8 cellular contexts compared by ENCODE assay signal in the genomic region with DNA sequence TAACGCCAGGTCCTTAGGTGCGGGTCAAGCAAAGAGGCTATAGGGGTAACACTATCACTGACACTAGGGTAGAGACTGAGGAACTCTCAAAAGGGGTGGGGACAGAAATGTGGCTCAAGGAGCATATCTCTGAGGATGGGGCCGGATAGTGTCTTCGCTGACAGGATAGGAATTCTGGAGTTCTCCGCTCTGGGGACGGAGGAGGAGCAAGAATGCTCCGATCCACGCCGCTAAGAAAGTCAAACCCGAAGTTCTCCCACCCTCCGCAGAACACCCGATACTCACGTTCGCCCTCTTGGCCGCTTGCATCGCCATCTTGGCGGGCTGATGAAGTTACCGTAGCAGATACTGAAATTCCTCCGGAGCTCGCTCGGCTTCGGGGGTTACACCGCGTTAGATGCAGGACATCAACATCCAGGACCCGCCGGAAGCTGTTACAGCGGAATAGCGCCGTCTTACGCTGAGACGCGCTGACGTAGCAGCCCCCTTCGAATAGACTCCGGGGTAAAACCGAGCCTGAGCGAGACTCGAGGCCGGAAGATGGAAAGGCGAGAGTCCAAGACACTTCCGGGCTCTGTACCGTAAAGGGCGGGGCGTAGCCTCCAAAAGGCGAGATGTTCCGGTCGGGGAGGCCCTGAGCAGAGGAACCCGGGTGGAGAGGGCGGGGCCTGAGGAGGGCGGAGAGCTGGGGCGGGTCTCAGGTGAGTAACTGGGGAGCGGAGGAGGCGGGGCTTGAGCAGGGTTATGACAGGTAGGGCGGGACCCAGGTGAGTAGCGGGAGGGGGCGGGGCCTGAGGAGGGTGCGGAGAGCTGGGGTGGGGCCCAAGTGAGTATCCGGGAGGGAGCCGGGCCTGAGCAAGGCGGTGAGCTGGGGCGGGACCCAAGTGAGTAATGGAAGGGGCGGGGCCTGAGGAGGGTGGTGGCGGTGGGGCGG. TPM values are rescaled to one million over a fixed set of nuclear protein-coding genes. Genes with fewer than 3 reads are reported as not detected.
DNase-seq lines count a peak whose midpoint lies in the region; ATAC-seq and TF ChIP-seq lines count a peak whose summit lies in the region.

A gene with protein sequence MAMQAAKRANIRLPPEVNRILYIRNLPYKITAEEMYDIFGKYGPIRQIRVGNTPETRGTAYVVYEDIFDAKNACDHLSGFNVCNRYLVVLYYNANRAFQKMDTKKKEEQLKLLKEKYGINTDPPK (minus strand): TSS at position 412 of the 934 bp plus-strand sequence. CDS start 97 bp downstream, at position 315.

- peaks cover 40% of the 10 kb centered on the region for H3K4me1 Mint-ChIP-seq in activated naive CD8-positive, alpha-beta T cell treated with anti-CD3 and anti-CD28 coated beads, Interleukin-2, amount 50 U/mL, for 24 hours

- peak within 1 kb of the TSS; percentile 85 for H3K4me3 ChIP-seq in GM12865 (ENCODE audit: low read depth, low read length)
- peak within 1 kb of the TSS; percentile 78 for H3K4me3 ChIP-seq in ovary
- H3K4me3 ChIP-seq in thyroid gland (replicated peaks in 1 of 3) = peak within 1 kb of the TSS; percentile 63 to 94 (median 79)

- H3K4me1 ChIP-seq in ovary (ENCODE audit: insufficient read depth) = peaks cover 2% of the 10 kb centered on the region
- H3K4me1 ChIP-seq in thyroid gland = peaks cover 3 to 29% of the 10 kb centered on the region in 2 donors

- H3K27me3 Mint-ChIP-seq in activated naive CD8-positive, alpha-beta T cell treated with anti-CD3 and anti-CD28 coated beads, Interleukin-2, amount 50 U/mL, for 24 hours = no peaks in the 10 kb centered on the region

- H3K36me3 ChIP-seq in ovary = no peaks in the 10 kb centered on the region
- peaks cover 0 to 12% of the 10 kb centered on the region in 2 donors for H3K36me3 ChIP-seq in thyroid gland

- H3K27ac ChIP-seq in ovary (peak within 1 kb of the TSS; percentile 79 to 82), thyroid gland (peak within 1 kb of the TSS; percentile 86 to 91 (median 91))

- TF ChIP-seq EP300 in ovary (IDR thresholded peaks at IDR 0.05) = peak; percentile 38

- peaks cover 15% of the 10 kb centered on the region for H3K36me3 Mint-ChIP-seq in activated naive CD8-positive, alpha-beta T cell treated with anti-CD3 and anti-CD28 coated beads, Interleukin-2, amount 50 U/mL, for 24 hours (ENCODE audit: low read depth)

- no peaks in the 10 kb centered on the region for H3K9me3 ChIP-seq in ovary
- H3K9me3 ChIP-seq in thyroid gland = no peaks in the 10 kb centered on the region

- H3K27me3 ChIP-seq in ovary (no peaks in the 10 kb centered on the region), thyroid gland (no peaks in the 10 kb centered on the region)

- TF ChIP-seq CTCF in GM12865 (IDR thresholded peaks at IDR 0.05; ENCODE audit: insufficient read depth, low read depth, low read length, missing control alignments) (no peak), ovary (IDR thresholded peaks at IDR 0.05) (no peak), thyroid gland (IDR thresholded peaks at IDR 0.05) (peak in 1 of 6 experiments; percentile 6)

- TF ChIP-seq POLR2A in ovary (IDR thresholded peaks at IDR 0.05) (peak; percentile 80), thyroid gland (IDR thresholded peaks at IDR 0.05) (peak in 1 of 2 donors; percentile 80)

- DNase-seq in GM12865 (ENCODE audit: low read depth) = peak; percentile 99
- DNase-seq in NCI-H1417 treated with DMSO at 0.1 percent for 48 hours (lab: John Stamatoyannopoulos, UW) = peak; percentile 97
- DNase-seq in SW480 (ENCODE audit: low spot score) = peak; percentile 100
- DNase-seq in activated naive CD8-positive, alpha-beta T cell treated with anti-CD3 and anti-CD28 coated beads, Interleukin-2, amount 50 U/mL, for 24 hours = peak; percentile 99
- peak; percentile 98 for DNase-seq in Right ventricle myocardium inferior (ENCODE audit: missing footprints)
- peak; percentile 98 for DNase-seq in ovary
- DNase-seq in thyroid gland = peak; percentile 100

- peak within 1 kb of the TSS; percentile 95 for H3K27ac Mint-ChIP-seq in activated naive CD8-positive, alpha-beta T cell treated with anti-CD3 and anti-CD28 coated beads, Interleukin-2, amount 50 U/mL, for 24 hours

- peak within 1 kb of the TSS; percentile 99 for H3K4me3 Mint-ChIP-seq in activated naive CD8-positive, alpha-beta T cell treated with anti-CD3 and anti-CD28 coated beads, Interleukin-2, amount 50 U/mL, for 24 hours

- intact Hi-C loops in Right ventricle myocardium inferior (cut with DNase I) (loop anchor here (1.0 to 2.0 kb wide), 2 partner anchors 29 to 149 kb away; a partner anchor contains a TSS), ovary (cut with DNase I) (loop anchor here in 2 of 4 donors (2.0 to 5.0 kb wide), 2 partner anchors 149 kb away; a partner anchor contains a TSS), thyroid gland (cut with DNase I) (loop anchor here (10.0 kb wide), 1 partner anchor 141 kb away; no protein-coding TSS in a partner anchor)

- H3K9me3 Mint-ChIP-seq in activated naive CD8-positive, alpha-beta T cell treated with anti-CD3 and anti-CD28 coated beads, Interleukin-2, amount 50 U/mL, for 24 hours = no peaks in the 10 kb centered on the region

- peak; percentile 93 for ATAC-seq in HG02763 (IDR thresholded peaks at IDR 0.05; ENCODE audit: unreplicated experiment)
- peak; percentile 97 for ATAC-seq in activated naive CD8-positive, alpha-beta T cell treated with anti-CD3 and anti-CD28 coated beads, Interleukin-2, amount 50 U/mL, for 24 hours
- peak; percentile 97 for ATAC-seq in Right ventricle myocardium inferior

- WGBS in ovary, 3 donors = 1% methylated on average over 59 to 64 of the region's 64 CpGs
- WGBS in thyroid gland, 2 donors = 1 to 2% methylated on average over 55 to 58 of the region's 64 CpGs

RNA-seq across cellular contexts. Expression of the gene that starts here (rescaled TPM):
- total RNA-seq in Right ventricle myocardium inferior (53.7 TPM), ovary (100 to 1,000 TPM in 2 of 7 donors, 10 to 100 TPM in 5; 60.6 to 145 (median 76.8) TPM), thyroid gland (100 to 1,000 TPM in 2 of 4 donors, 10 to 100 TPM in 2; 86.1 to 157 (median 110) TPM)
- polyA plus RNA-seq in ovary = 100 to 1,000 TPM; 115 to 120 TPM

Comparison
In these comparisons a context has a peak if more than half of its experiments do, and no peak if none do; other contexts are left out.
1. Peak in every context shown above with its lines: DNase-seq, ATAC-seq, H3K4me3 ChIP-seq and H3K27ac ChIP-seq.